Comparison of ENCODE assay signal across 13 cellular contexts in the genomic region with DNA sequence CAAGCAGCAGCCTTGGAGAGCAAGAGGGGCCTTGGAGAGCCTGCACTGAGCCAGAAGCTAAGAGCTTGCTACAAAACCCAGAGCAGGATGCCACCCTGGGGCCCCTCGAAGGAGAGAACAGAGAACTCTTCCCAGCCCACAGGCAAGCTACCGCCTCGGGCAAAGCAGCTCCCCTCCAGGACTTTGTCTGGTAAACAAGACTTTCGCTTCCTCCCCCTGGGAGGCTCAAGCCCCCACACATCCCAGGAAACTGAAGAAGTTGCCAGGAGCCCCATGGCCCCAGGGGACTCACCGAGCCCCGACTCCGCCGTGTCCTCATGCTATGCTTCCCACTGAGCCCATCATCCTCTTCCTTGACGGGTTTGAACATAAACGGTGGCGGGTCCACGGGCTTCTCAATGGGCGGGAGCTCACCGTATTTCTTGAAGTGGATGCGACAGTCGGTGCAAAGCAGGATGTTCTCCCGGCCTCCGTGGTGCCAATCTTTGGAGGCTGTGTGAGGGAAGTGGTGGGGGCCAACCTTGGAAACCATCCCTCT. TPM values are rescaled to one million over a fixed set of nuclear protein-coding genes. Genes with fewer than 3 reads are reported as not detected.
DNase-seq lines count a peak whose midpoint lies in the region; ATAC-seq, FAIRE-seq and TF ChIP-seq lines count a peak whose summit lies in the region.
"Had no signal": no experiment of that assay in that cellular context is flagged by ENCODE, and none has a peak within 500 bp of the region (broad histone marks: within the 10 kb centered on the region; RNA-seq: fewer than 3 reads in every experiment).

No MANE protein-coding gene starts in this region.

- H4K20me1 ChIP-seq in astrocyte (ENCODE audit: insufficient read depth, low read length) (peaks cover 43% of the 10 kb centered on the region), osteoblast (ENCODE audit: insufficient read depth, low read length) (peaks cover 13% of the 10 kb centered on the region)

- no peak overlapping the region for H3K4me3 ChIP-seq in CD4-positive, CD25-positive, alpha-beta regulatory T cell (ENCODE audit: low read depth, low read length)
- H3K4me3 ChIP-seq in astrocyte (ENCODE audit: insufficient read depth, low read depth, low read length) (no peak overlapping the region), lung (no peak overlapping the region), spleen (no peak overlapping the region), osteoblast (ENCODE audit: insufficient read depth, low read length) (no peak overlapping the region)

- no peaks in the 10 kb centered on the region for H3K27me3 Mint-ChIP-seq in CD4-positive, CD25-positive, alpha-beta regulatory T cell
- H3K27me3 Mint-ChIP-seq in astrocyte (ENCODE audit: low read depth, unreplicated experiment): no peaks in the 10 kb centered on the region
- H3K27me3 Mint-ChIP-seq in stimulated activated memory B cell treated with anti-CD40 and anti-IgM and Interleukin-4, amounts not matched to agents 10 μg/mL and 1 μg/mL and 100 μg/mL, for 72 hours: no peaks in the 10 kb centered on the region

- FAIRE-seq in astrocyte (lab: Jason Lieb, UNC): no peak
- FAIRE-seq: HTR-8/SVneo had no signal

- ATAC-seq in CD4-positive, CD25-positive, alpha-beta regulatory T cell (ENCODE audit: low read depth in 2 of 2): no peak
- no peak for ATAC-seq in lung (ENCODE audit: insufficient read depth, low FRiP score)
- ATAC-seq in stimulated activated memory B cell treated with anti-CD40 and anti-IgM and Interleukin-4, amounts not matched to agents 10 μg/mL and 1 μg/mL and 100 μg/mL, for 72 hours: no peak

- peaks cover 30% of the 10 kb centered on the region for H3K79me2 ChIP-seq in astrocyte (ENCODE audit: insufficient read depth, low read length)
- H3K79me2 ChIP-seq in osteoblast (ENCODE audit: insufficient read depth, low read length): peaks cover 56% of the 10 kb centered on the region

- intact Hi-C loops in spleen (cut with DNase I; ENCODE audit: low total_unique reads): no loop called here

- H2AFZ ChIP-seq in astrocyte (ENCODE audit: low read depth, low read length) (no peak overlapping the region), osteoblast (ENCODE audit: low read length) (no peak overlapping the region)

- peaks cover 0 to 3% (median 0%) of the 10 kb centered on the region in 7 donors for H3K9me3 Mint-ChIP-seq in CD4-positive, CD25-positive, alpha-beta regulatory T cell
- H3K9me3 Mint-ChIP-seq in astrocyte (ENCODE audit: unreplicated experiment): no peaks in the 10 kb centered on the region
- no peaks in the 10 kb centered on the region for H3K9me3 Mint-ChIP-seq in stimulated activated memory B cell treated with anti-CD40 and anti-IgM and Interleukin-4, amounts not matched to agents 10 μg/mL and 1 μg/mL and 100 μg/mL, for 72 hours

- TF ChIP-seq POLR2A in spleen (IDR thresholded peaks at IDR 0.05): no peak

- H3K4me3 Mint-ChIP-seq in CD4-positive, CD25-positive, alpha-beta regulatory T cell: no peak overlapping the region
- no peak overlapping the region for H3K4me3 Mint-ChIP-seq in astrocyte (ENCODE audit: unreplicated experiment)
- no peak overlapping the region for H3K4me3 Mint-ChIP-seq in stimulated activated memory B cell treated with anti-CD40 and anti-IgM and Interleukin-4, amounts not matched to agents 10 μg/mL and 1 μg/mL and 100 μg/mL, for 72 hours

- H3K36me3 Mint-ChIP-seq in CD4-positive, CD25-positive, alpha-beta regulatory T cell: peaks cover 21% of the 10 kb centered on the region
- H3K36me3 Mint-ChIP-seq in astrocyte (ENCODE audit: low read depth, unreplicated experiment): peaks cover 25% of the 10 kb centered on the region
- peaks cover 42% of the 10 kb centered on the region for H3K36me3 Mint-ChIP-seq in stimulated activated memory B cell treated with anti-CD40 and anti-IgM and Interleukin-4, amounts not matched to agents 10 μg/mL and 1 μg/mL and 100 μg/mL, for 72 hours

- 67 to 76% methylated on average over 18 of the region's 18 CpGs for whole genome bisulfite sequencing in lung, 2 donors
- WGBS in spleen, 5 donors: 67 to 92% (median 77%) methylated on average over 16 to 18 of the region's 18 CpGs

- H3K9me3 ChIP-seq in CD4-positive, CD25-positive, alpha-beta regulatory T cell (ENCODE audit: control insufficient read depth in 2 of 2, low read length in 2 of 2): no peaks in the 10 kb centered on the region
- H3K9me3 ChIP-seq in astrocyte (ENCODE audit: insufficient read depth, low read depth, low read length) (no peaks in the 10 kb centered on the region), lung (ENCODE audit: control insufficient read depth in 2 of 2, insufficient read depth in 1 of 2, low read length in 1 of 2) (no peaks in the 10 kb centered on the region), spleen (no peaks in the 10 kb centered on the region), osteoblast (ENCODE audit: low read depth, low read length) (no peaks in the 10 kb centered on the region)

- peaks cover 0 to 22% (median 14%) of the 10 kb centered on the region in 4 donors for H3K4me1 Mint-ChIP-seq in CD4-positive, CD25-positive, alpha-beta regulatory T cell
- H3K4me1 Mint-ChIP-seq in astrocyte (ENCODE audit: low read depth, unreplicated experiment): peaks cover 27% of the 10 kb centered on the region
- peaks cover 28% of the 10 kb centered on the region for H3K4me1 Mint-ChIP-seq in stimulated activated memory B cell treated with anti-CD40 and anti-IgM and Interleukin-4, amounts not matched to agents 10 μg/mL and 1 μg/mL and 100 μg/mL, for 72 hours

- H3K4me1 ChIP-seq in CD4-positive, CD25-positive, alpha-beta regulatory T cell (ENCODE audit: control insufficient read depth, insufficient read depth, low read length, poor library complexity, severe bottlenecking): peaks cover 4% of the 10 kb centered on the region
- H3K4me1 ChIP-seq in astrocyte (ENCODE audit: insufficient read depth, low read length) (no peaks in the 10 kb centered on the region), lung (ENCODE audit: control insufficient read depth in 2 of 2, insufficient read depth in 2 of 2, low read length in 2 of 2) (peaks cover 17 to 23% of the 10 kb centered on the region in 2 donors), spleen (peaks cover 9 to 73% (median 46%) of the 10 kb centered on the region in 6 donors), osteoblast (ENCODE audit: insufficient read depth, low read length) (no peaks in the 10 kb centered on the region)

- H3K4me2 ChIP-seq in astrocyte (ENCODE audit: low read length) (no peak overlapping the region), osteoblast (ENCODE audit: insufficient read depth, low read length) (no peak overlapping the region)

- DNase-seq in CD4-positive, CD25-positive, alpha-beta regulatory T cell: no peak
- DNase-seq in astrocyte (ENCODE audit: low read depth): no peak
- no peak for DNase-seq in lung (ENCODE audit: low spot score)
- DNase-seq in spleen: no peak
- no peak for DNase-seq in osteoblast (ENCODE audit: insufficient read length, low spot score, missing footprints)
- DNase-seq in activated CD8-positive, alpha-beta memory T cell treated with anti-CD3 and anti-CD28 coated beads, Interleukin-2, amount 50 U/mL, for 48 hours: no peak
- no peak for DNase-seq in activated CD4-positive, alpha-beta T cell treated with anti-CD3 and anti-CD28 coated beads, Interleukin-2, amount 50 U/mL, for 48 hours
- DNase-seq: activated CD4-positive, alpha-beta T cell treated with anti-CD3 and anti-CD28 coated beads, Interleukin-2, amount 50 U/mL, for 4 hours; GOT3; NK-92 treated with Interleukin-12 subunit alpha and Interleukin-12 subunit beta, amount 100 ng/mL, for 24 hours; stimulated activated CD4-positive, alpha-beta T cell treated with anti-CD3 and anti-CD28 coated beads, Interleukin-4, amount 100 ng/mL, for 24 hours had no signal

- H3K27ac ChIP-seq in CD4-positive, CD25-positive, alpha-beta regulatory T cell (ENCODE audit: insufficient read depth, low read length, poor library complexity, severe bottlenecking): peak overlapping the region; percentile 47
- H3K27ac ChIP-seq in astrocyte (ENCODE audit: low read depth, low read length) (no peak overlapping the region), lung (ENCODE audit: low read depth in 1 of 2, low read length in 1 of 2) (peak overlapping the region; percentile 55 to 69), spleen (peak overlapping the region in 6 of 8 donors; percentile 15 to 77 (median 66)), osteoblast (ENCODE audit: low read depth, low read length) (no peak overlapping the region)

- peaks cover 71% of the 10 kb centered on the region for H3K36me3 ChIP-seq in CD4-positive, CD25-positive, alpha-beta regulatory T cell (ENCODE audit: control insufficient read depth, insufficient read depth, low read length)
- H3K36me3 ChIP-seq in astrocyte (ENCODE audit: insufficient read depth, low read length) (peaks cover 9% of the 10 kb centered on the region), lung (ENCODE audit: control insufficient read depth in 2 of 2, insufficient read depth in 2 of 2, low read length in 2 of 2) (peaks cover 9 to 63% of the 10 kb centered on the region in 2 donors), spleen (peaks cover 12 to 94% (median 73%) of the 10 kb centered on the region in 6 donors), osteoblast (ENCODE audit: insufficient read depth, low read length) (peaks cover 52% of the 10 kb centered on the region)

- TF ChIP-seq CTCF in astrocyte (IDR thresholded peaks at IDR 0.05; ENCODE audit: insufficient read depth, low read depth, low read length) (no peak), lung (IDR thresholded peaks at IDR 0.05; ENCODE audit: control extremely low read depth, extremely low read depth) (no peak), spleen (IDR thresholded peaks at IDR 0.05 in 8 of 11, conservative IDR thresholded peaks at IDR 0.05 in 3 of 11) (no peak), osteoblast (IDR thresholded peaks at IDR 0.05; ENCODE audit: extremely low read depth, low read depth, low read length) (no peak)

- H3K27ac Mint-ChIP-seq in CD4-positive, CD25-positive, alpha-beta regulatory T cell: peak overlapping the region in 1 of 3 donors; percentile 52
- peak overlapping the region; percentile 26 for H3K27ac Mint-ChIP-seq in astrocyte (ENCODE audit: unreplicated experiment)
- no peak overlapping the region for H3K27ac Mint-ChIP-seq in stimulated activated memory B cell treated with anti-CD40 and anti-IgM and Interleukin-4, amounts not matched to agents 10 μg/mL and 1 μg/mL and 100 μg/mL, for 72 hours

- H3K9ac ChIP-seq in astrocyte (ENCODE audit: low read length): no peak overlapping the region

- H3K27me3 ChIP-seq in CD4-positive, CD25-positive, alpha-beta regulatory T cell (ENCODE audit: control insufficient read depth, insufficient read depth, low read length): no peaks in the 10 kb centered on the region
- H3K27me3 ChIP-seq in astrocyte (ENCODE audit: insufficient read depth, low read length): no peaks in the 10 kb centered on the region
- no peaks in the 10 kb centered on the region for H3K27me3 ChIP-seq in lung (ENCODE audit: control insufficient read depth, insufficient read depth)
- no peaks in the 10 kb centered on the region for H3K27me3 ChIP-seq in spleen (replicated peaks in 1 of 7)
- no peaks in the 10 kb centered on the region for H3K27me3 ChIP-seq in osteoblast (ENCODE audit: insufficient read depth, low read length)

RNA-seq across cellular contexts. Expression of a gene that starts 45.9 kb away (rescaled TPM):
- 0.86 TPM for total RNA-seq in CD4-positive, CD25-positive, alpha-beta regulatory T cell
- polyA plus RNA-seq in CD4-positive, CD25-positive, alpha-beta regulatory T cell: 1 to 10 TPM in 1 of 4 donors, under 1 TPM in 3; 0.47 to 1.4 (median 0.58) TPM
- total RNA-seq in astrocyte (0.95 and 1.0 TPM in 2 replicates), lung (1 to 10 TPM in 1 of 2 donors, under 1 TPM in 1; 0.74 to 1.6 TPM), spleen (1 to 10 TPM; 2.2 to 3.3 (median 2.9) TPM), osteoblast (1.8 and 2.4 TPM in 2 replicates)
- polyA plus RNA-seq in lung (1 to 10 TPM; 1.0 to 1.2 TPM), spleen (1 to 10 TPM; 1.3 to 2.9 (median 1.4) TPM)

Comparison
In these comparisons a context has a peak if more than half of its experiments do, and no peak if none do; other contexts are left out.
1. H3K27ac ChIP-seq: peak in CD4-positive, CD25-positive, alpha-beta regulatory T cell (single experiment), lung (2 of 2) and spleen (6 of 8); none in astrocyte (single experiment) and osteoblast (single experiment).